ENCODE assay signal across 12 cellular contexts in the genomic region with DNA sequence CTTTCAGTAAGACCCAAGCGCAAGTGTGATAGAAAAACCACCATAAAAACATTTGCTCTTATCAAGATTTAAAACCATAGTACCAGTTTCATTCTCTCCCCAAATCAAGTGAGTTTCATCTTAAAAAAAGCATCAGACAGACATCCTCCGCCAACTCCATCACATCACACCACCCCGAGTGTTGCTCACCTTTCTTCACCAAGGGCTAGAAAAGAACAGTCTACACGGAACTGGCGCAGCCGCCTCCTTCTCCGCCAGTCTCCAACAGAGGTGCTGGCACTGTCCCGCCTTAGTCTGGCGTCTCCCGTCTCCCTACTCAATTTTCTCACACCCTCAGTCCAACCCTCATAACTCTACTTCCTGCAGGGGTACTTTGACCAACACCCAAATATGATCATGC. TPM values are rescaled to one million over a fixed set of nuclear protein-coding genes. Genes with fewer than 3 reads are reported as not detected.
A peak's percentile ranks its signal among the peaks of the same experiment; 100 is the strongest.
DNase-seq lines count a peak whose midpoint lies in the region; ATAC-seq and TF ChIP-seq lines count a peak whose summit lies in the region.
"Had no signal": no experiment of that assay in that cellular context is flagged by ENCODE, and none has a peak within 500 bp of the region (broad histone marks: within the 10 kb centered on the region; RNA-seq: fewer than 3 reads in every experiment).

No MANE protein-coding gene starts in this region.

- intact Hi-C loops in psoas muscle (cut with DNase I), result no loop called here

- peak; percentile 29 to 81 (median 63) for DNase-seq in stimulated activated naive CD4-positive, alpha-beta T cell (lab: John Stamatoyannopoulos, UW)
- no peak for DNase-seq in stimulated activated naive CD4-positive, alpha-beta T cell treated with Interleukin-2 at 50 U/mL for 16 hours (lab: John Stamatoyannopoulos, UW)
- DNase-seq in activated T-cell treated with anti-CD3 and anti-CD28 coated beads for 24 hours (ENCODE audit: low read depth) (peak; percentile 8), psoas muscle (no peak), NCI-H82 (lab: John Stamatoyannopoulos, UW) (no peak), HUDEP-2 (lab: John Stamatoyannopoulos, UW; ENCODE audit: unreplicated experiment in 76 of 76) (no peak)
- DNase-seq in effector memory CD4-positive, alpha-beta T cell, result peak; percentile 6 to 51 (median 45)
- DNase-seq: DMS79 treated with DMSO at 0.1 percent for 48 hours, gastrocnemius medialis, islet precursor cell, uterus had no signal

- peak overlapping the region; percentile 60 for H3K27ac ChIP-seq in effector memory CD4-positive, alpha-beta T cell (ENCODE audit: insufficient read depth, low read length, poor library complexity, severe bottlenecking)
- no peak overlapping the region for H3K27ac ChIP-seq in psoas muscle
- H3K27ac ChIP-seq: gastrocnemius medialis, uterus had no signal

- no peaks in the 10 kb centered on the region for H3K27me3 ChIP-seq in effector memory CD4-positive, alpha-beta T cell (replicated peaks; ENCODE audit: control insufficient read depth, insufficient read depth, low read length, poor library complexity, severe bottlenecking)
- H3K27me3 ChIP-seq in psoas muscle (ENCODE audit: insufficient read depth in 3 of 3, low read length in 2 of 3), result peaks cover 0 to 7% (median 3%) of the 10 kb centered on the region in 3 donors
- H3K27me3 ChIP-seq: gastrocnemius medialis, uterus had no signal

- ATAC-seq in psoas muscle, result no peak
- ATAC-seq in GM19351 (IDR thresholded peaks at IDR 0.05; ENCODE audit: unreplicated experiment), result no peak
- ATAC-seq: gastrocnemius medialis had no signal

- TF ChIP-seq CTCF in psoas muscle (IDR thresholded peaks at IDR 0.05), result no peak

- peaks cover 13% of the 10 kb centered on the region for H3K4me1 ChIP-seq in effector memory CD4-positive, alpha-beta T cell (ENCODE audit: control insufficient read depth, insufficient read depth, low read length, poor library complexity, severe bottlenecking)
- H3K4me1 ChIP-seq in psoas muscle, result no peaks in the 10 kb centered on the region
- H3K4me1 ChIP-seq: gastrocnemius medialis, uterus had no signal

- no peaks in the 10 kb centered on the region for H3K9me3 ChIP-seq in effector memory CD4-positive, alpha-beta T cell (ENCODE audit: control insufficient read depth, low read length)
- no peaks in the 10 kb centered on the region for H3K9me3 ChIP-seq in psoas muscle
- H3K9me3 ChIP-seq: gastrocnemius medialis, uterus had no signal

- H3K4me3 ChIP-seq in effector memory CD4-positive, alpha-beta T cell (ENCODE audit: insufficient read depth, low read depth, low read length, poor library complexity, severe bottlenecking), result no peak overlapping the region
- no peak overlapping the region for H3K4me3 ChIP-seq in psoas muscle
- H3K4me3 ChIP-seq: gastrocnemius medialis, uterus had no signal

- WGBS in psoas muscle, 3 donors, result 59 to 65% (median 65%) methylated on average over 10 of the region's 10 CpGs

- no peaks in the 10 kb centered on the region for H3K36me3 ChIP-seq in effector memory CD4-positive, alpha-beta T cell (ENCODE audit: control insufficient read depth, insufficient read depth, low read length)
- no peaks in the 10 kb centered on the region for H3K36me3 ChIP-seq in psoas muscle (ENCODE audit: insufficient read depth in 1 of 2, low read depth in 1 of 2)
- H3K36me3 ChIP-seq: gastrocnemius medialis, uterus had no signal

RNA-seq across cellular contexts. Expression of gene WIPI2, which starts 46.9 kb away (rescaled TPM):
- total RNA-seq in psoas muscle, result 10 to 100 TPM; 28.6 to 39.5 (median 36.1) TPM
- 10 to 100 TPM; 23.5 to 30.5 (median 25.7) TPM for polyA plus RNA-seq in psoas muscle

Comparison
In these comparisons a context has a peak if more than half of its experiments do, and no peak if none do; other contexts are left out.
1. DNase-seq: peak in stimulated activated naive CD4-positive, alpha-beta T cell (6 of 6), activated T-cell treated with anti-CD3 and anti-CD28 coated beads for 24 hours (single experiment) and effector memory CD4-positive, alpha-beta T cell (3 of 3); none in stimulated activated naive CD4-positive, alpha-beta T cell treated with Interleukin-2 at 50 U/mL for 16 hours (single experiment), psoas muscle (0 of 2), NCI-H82 (single experiment) and HUDEP-2 (0 of 76).